In the genomic region with DNA sequence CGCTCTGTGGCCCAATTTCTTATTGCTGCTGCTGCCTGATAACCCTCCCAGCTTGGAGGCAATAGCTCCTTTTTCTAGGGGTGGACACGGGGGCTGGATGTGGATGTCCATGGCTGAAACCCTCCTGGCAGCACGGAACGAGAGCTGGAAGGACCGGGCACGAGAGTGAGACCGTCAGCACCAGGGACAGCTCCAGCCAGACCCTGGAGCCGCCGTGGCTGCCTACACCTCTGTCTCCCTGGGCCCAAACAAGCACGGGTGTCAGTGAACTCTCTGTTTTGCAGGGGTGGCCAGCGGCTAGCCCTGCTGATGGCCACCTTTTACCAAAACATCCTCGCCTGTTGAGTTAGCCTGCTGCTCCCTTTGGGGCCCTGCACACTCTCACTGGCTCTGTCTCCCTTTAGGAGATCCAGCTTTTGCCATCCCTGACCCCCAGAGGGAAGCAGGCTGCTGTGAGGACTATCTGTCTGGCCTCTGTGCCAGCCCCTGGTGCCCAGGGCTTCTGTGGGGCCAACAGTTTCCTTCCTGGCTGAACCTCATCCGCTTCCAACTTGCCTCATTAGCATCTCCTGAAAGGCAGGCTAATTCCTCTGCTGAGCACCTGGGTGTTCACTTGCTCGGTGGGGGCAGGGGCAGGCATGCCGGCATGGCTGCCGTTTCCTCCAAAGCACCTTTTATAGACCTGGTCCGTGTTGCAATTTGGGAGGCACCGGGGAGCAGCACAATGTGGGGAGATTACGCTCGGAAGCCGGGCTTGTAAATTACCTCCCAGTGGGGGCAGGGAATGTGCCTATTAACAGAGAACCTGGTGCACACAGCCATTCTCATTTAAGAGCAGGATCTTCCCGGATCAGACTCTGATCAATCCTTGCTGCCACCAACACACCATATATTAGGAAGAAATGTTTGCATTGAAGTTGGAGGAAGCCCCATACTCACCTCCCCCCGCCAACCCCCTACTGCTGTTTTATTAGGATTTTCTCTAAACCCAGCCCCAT, we compare ENCODE assay signal across 8 cellular contexts.
A peak's percentile ranks its signal among the peaks of the same experiment; 100 is the strongest.
DNase-seq lines count a peak whose midpoint lies in the region; ATAC-seq lines count a peak whose summit lies in the region.

No MANE protein-coding gene starts in this region.

- ATAC-seq in activated naive CD8-positive, alpha-beta T cell treated with anti-CD3 and anti-CD28 coated beads, Interleukin-2, amount 50 U/mL, for 24 hours, result no peak
- no peak for ATAC-seq in GM21723 (IDR thresholded peaks at IDR 0.05; ENCODE audit: unreplicated experiment)
- ATAC-seq in GM18907 (IDR thresholded peaks at IDR 0.05; ENCODE audit: unreplicated experiment), result no peak

- H3K27me3 Mint-ChIP-seq in activated naive CD8-positive, alpha-beta T cell treated with anti-CD3 and anti-CD28 coated beads, Interleukin-2, amount 50 U/mL, for 24 hours, result peaks cover 35% of the 10 kb centered on the region

- no peaks in the 10 kb centered on the region for H3K36me3 Mint-ChIP-seq in activated naive CD8-positive, alpha-beta T cell treated with anti-CD3 and anti-CD28 coated beads, Interleukin-2, amount 50 U/mL, for 24 hours (ENCODE audit: low read depth)

- H3K9me3 Mint-ChIP-seq in activated naive CD8-positive, alpha-beta T cell treated with anti-CD3 and anti-CD28 coated beads, Interleukin-2, amount 50 U/mL, for 24 hours, result no peaks in the 10 kb centered on the region

- DNase-seq in Daoy (ENCODE audit: low read depth) (peak; percentile 64), Kasumi-1 (lab: John Stamatoyannopoulos, UW) (peak; percentile 42 to 74), left kidney (ENCODE audit: low read depth, low spot score) (peak; percentile 91), superior temporal gyrus (ENCODE audit: extremely low spot score) (no peak)
- DNase-seq in activated naive CD8-positive, alpha-beta T cell treated with anti-CD3 and anti-CD28 coated beads, Interleukin-2, amount 50 U/mL, for 24 hours, result peak; percentile 37
- no peak for DNase-seq in stimulated activated naive CD4-positive, alpha-beta T cell treated with Interleukin-2 at 50 U/mL for 16 hours (lab: John Stamatoyannopoulos, UW)

- no peak overlapping the region for H3K27ac Mint-ChIP-seq in activated naive CD8-positive, alpha-beta T cell treated with anti-CD3 and anti-CD28 coated beads, Interleukin-2, amount 50 U/mL, for 24 hours

- no peaks in the 10 kb centered on the region for H3K4me1 Mint-ChIP-seq in activated naive CD8-positive, alpha-beta T cell treated with anti-CD3 and anti-CD28 coated beads, Interleukin-2, amount 50 U/mL, for 24 hours

- no peak overlapping the region for H3K4me3 Mint-ChIP-seq in activated naive CD8-positive, alpha-beta T cell treated with anti-CD3 and anti-CD28 coated beads, Interleukin-2, amount 50 U/mL, for 24 hours

Comparison
In these comparisons a context has a peak if more than half of its experiments do, and no peak if none do; other contexts are left out.
1. DNase-seq: peak in Daoy (single experiment), Kasumi-1 (2 of 2), activated naive CD8-positive, alpha-beta T cell treated with anti-CD3 and anti-CD28 coated beads, Interleukin-2, amount 50 U/mL, for 24 hours (single experiment) and left kidney (single experiment); none in stimulated activated naive CD4-positive, alpha-beta T cell treated with Interleukin-2 at 50 U/mL for 16 hours (single experiment) and superior temporal gyrus (single experiment).